Comparison of ENCODE assay signal across 8 cellular contexts in the genomic region with DNA sequence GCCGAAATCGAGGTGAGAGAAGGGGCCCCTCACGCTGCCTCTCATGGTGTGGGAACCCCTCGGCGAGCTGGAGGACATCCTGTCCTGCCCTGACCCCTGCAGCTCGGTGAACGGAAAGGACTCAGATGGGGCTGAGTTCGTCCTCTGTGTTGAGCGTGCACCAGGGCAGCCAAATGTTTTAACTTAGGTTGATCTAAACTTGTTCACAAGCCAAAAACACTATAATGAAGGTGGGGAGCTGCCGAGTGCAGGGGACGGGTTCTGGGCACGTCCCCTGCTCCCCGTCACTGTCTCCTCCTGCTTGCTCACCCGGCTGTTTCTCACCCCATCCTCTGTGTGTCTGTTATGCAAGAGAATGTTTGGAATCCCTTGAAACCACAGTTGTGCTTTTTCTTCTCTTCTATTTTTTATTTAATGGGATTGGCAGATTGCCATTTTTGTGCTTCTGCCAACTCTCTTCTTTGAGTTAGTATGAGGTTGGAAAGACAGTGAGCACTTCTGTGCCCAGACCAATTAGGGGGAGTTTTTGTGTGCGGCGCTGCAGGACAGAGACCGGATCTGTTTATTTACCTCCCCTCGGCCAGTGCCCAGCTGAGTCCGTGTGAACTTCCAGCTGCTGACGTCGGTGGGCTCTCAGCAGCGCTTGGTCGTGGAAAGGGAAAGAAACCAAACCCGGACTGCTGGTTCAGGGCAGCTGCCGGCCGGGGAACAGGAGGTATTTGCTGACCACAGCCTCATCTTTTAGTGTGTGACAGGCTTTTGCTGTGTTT.
DNase-seq lines count a peak whose midpoint lies in the region; ATAC-seq, FAIRE-seq and TF ChIP-seq lines count a peak whose summit lies in the region.

No MANE protein-coding gene starts in this region.

- H3K27me3 ChIP-seq in CD4-positive, CD25-positive, alpha-beta regulatory T cell (ENCODE audit: control insufficient read depth, insufficient read depth, low read length): no peaks in the 10 kb centered on the region
- H3K27me3 ChIP-seq in stomach smooth muscle (ENCODE audit: control insufficient read depth in 1 of 2, insufficient read depth in 2 of 2, low read length in 2 of 2): no peaks in the 10 kb centered on the region

- H3K27ac Mint-ChIP-seq in CD4-positive, CD25-positive, alpha-beta regulatory T cell: peak overlapping the region in 2 of 3 donors; percentile 53 to 85
- H3K27ac Mint-ChIP-seq in brain: peak overlapping the region; percentile 8 to 88 (median 66)
- no peak overlapping the region for H3K27ac Mint-ChIP-seq in activated T-helper 1 cell treated with anti-CD3 and anti-CD28 coated beads, Interleukin-12 subunit alpha, Interleukin-12 subunit beta, Interleukin-2, Interleukin-4 antibody, amounts not matched to agents 30 ng/mL and 10 ng/mL and 1 ng/mL, durations not matched to agents 14 hours and 24 hours and 36 hours

- intact Hi-C loops in kidney (cut with DNase I): no loop called here
- intact Hi-C loops in activated T-helper 1 cell treated with anti-CD3 and anti-CD28 coated beads, Interleukin-12 subunit alpha, Interleukin-12 subunit beta, Interleukin-2, Interleukin-4 antibody, amounts not matched to agents 30 ng/mL and 10 ng/mL and 1 ng/mL, durations not matched to agents 14 hours and 24 hours and 36 hours (cut with micrococcal nuclease): no loop called here

- H3K9ac ChIP-seq in kidney (ENCODE audit: low read length in 2 of 2) (peak overlapping the region in 1 of 2 donors; percentile 44), stomach smooth muscle (ENCODE audit: low read length in 2 of 2) (peak overlapping the region; percentile 47 to 68)

- no peak overlapping the region for H3K4me3 Mint-ChIP-seq in CD4-positive, CD25-positive, alpha-beta regulatory T cell
- H3K4me3 Mint-ChIP-seq in brain: peak overlapping the region in 4 of 5 experiments; percentile 21 to 60 (median 39)
- H3K4me3 Mint-ChIP-seq in activated T-helper 1 cell treated with anti-CD3 and anti-CD28 coated beads, Interleukin-12 subunit alpha, Interleukin-12 subunit beta, Interleukin-2, Interleukin-4 antibody, amounts not matched to agents 30 ng/mL and 10 ng/mL and 1 ng/mL, durations not matched to agents 14 hours and 24 hours and 36 hours: no peak overlapping the region

- DNase-seq in CD4-positive, CD25-positive, alpha-beta regulatory T cell: no peak
- DNase-seq in NCI-H146 treated with DMSO at 0.1 percent for 48 hours (lab: John Stamatoyannopoulos, UW; ENCODE audit: unreplicated experiment) (peak; percentile 32), kidney (peak; percentile 89), activated gamma-delta T cell (lab: John Stamatoyannopoulos, UW) (no peak)
- DNase-seq in stimulated activated CD4-positive, alpha-beta T cell treated with anti-CD3 and anti-CD28 coated beads, Interleukin-4, amount 100 ng/mL, for 24 hours: no peak
- DNase-seq in activated T-helper 1 cell treated with anti-CD3 and anti-CD28 coated beads, Interleukin-12 subunit alpha, Interleukin-12 subunit beta, Interleukin-2, Interleukin-4 antibody, amounts not matched to agents 30 ng/mL and 10 ng/mL and 1 ng/mL, durations not matched to agents 14 hours and 24 hours and 36 hours (ENCODE audit: low spot score): no peak

- H3K4me1 ChIP-seq in CD4-positive, CD25-positive, alpha-beta regulatory T cell (ENCODE audit: control insufficient read depth, insufficient read depth, low read length, poor library complexity, severe bottlenecking): no peaks in the 10 kb centered on the region
- H3K4me1 ChIP-seq in kidney (ENCODE audit: control insufficient read depth in 1 of 2, insufficient read depth in 1 of 2, low read depth in 1 of 2, low read length in 2 of 2) (peaks cover 27 to 29% of the 10 kb centered on the region in 2 donors), stomach smooth muscle (ENCODE audit: control insufficient read depth, insufficient read depth, low read length) (peaks cover 38% of the 10 kb centered on the region)

- TF ChIP-seq CTCF in brain (conservative IDR thresholded peaks at IDR 0.05) (no peak), kidney (IDR thresholded peaks at IDR 0.05; ENCODE audit: borderline replicate concordance, extremely low read depth, insufficient read depth) (no peak)

- H3K27me3 Mint-ChIP-seq in CD4-positive, CD25-positive, alpha-beta regulatory T cell: no peaks in the 10 kb centered on the region
- no peaks in the 10 kb centered on the region for H3K27me3 Mint-ChIP-seq in brain
- H3K27me3 Mint-ChIP-seq in activated T-helper 1 cell treated with anti-CD3 and anti-CD28 coated beads, Interleukin-12 subunit alpha, Interleukin-12 subunit beta, Interleukin-2, Interleukin-4 antibody, amounts not matched to agents 30 ng/mL and 10 ng/mL and 1 ng/mL, durations not matched to agents 14 hours and 24 hours and 36 hours (ENCODE audit: insufficient read depth): no peaks in the 10 kb centered on the region

- no peak for ATAC-seq in CD4-positive, CD25-positive, alpha-beta regulatory T cell (ENCODE audit: low read depth in 2 of 2)

- H3K36me3 ChIP-seq in CD4-positive, CD25-positive, alpha-beta regulatory T cell (ENCODE audit: control insufficient read depth, insufficient read depth, low read length): peaks cover 76% of the 10 kb centered on the region
- H3K36me3 ChIP-seq in kidney (ENCODE audit: control insufficient read depth in 1 of 2, insufficient read depth in 2 of 2, low read length in 2 of 2) (peaks cover 0 to 4% of the 10 kb centered on the region in 2 donors), stomach smooth muscle (ENCODE audit: control insufficient read depth in 2 of 2, insufficient read depth in 2 of 2, low read length in 2 of 2) (peaks cover 10 to 25% of the 10 kb centered on the region in 2 donors)

- H3K36me3 Mint-ChIP-seq in CD4-positive, CD25-positive, alpha-beta regulatory T cell: peaks cover 32% of the 10 kb centered on the region
- peaks cover 62% of the 10 kb centered on the region for H3K36me3 Mint-ChIP-seq in brain
- H3K36me3 Mint-ChIP-seq in activated T-helper 1 cell treated with anti-CD3 and anti-CD28 coated beads, Interleukin-12 subunit alpha, Interleukin-12 subunit beta, Interleukin-2, Interleukin-4 antibody, amounts not matched to agents 30 ng/mL and 10 ng/mL and 1 ng/mL, durations not matched to agents 14 hours and 24 hours and 36 hours (ENCODE audit: low read depth): peaks cover 50% of the 10 kb centered on the region

- H3K9me3 Mint-ChIP-seq in CD4-positive, CD25-positive, alpha-beta regulatory T cell: no peaks in the 10 kb centered on the region
- no peaks in the 10 kb centered on the region for H3K9me3 Mint-ChIP-seq in brain
- H3K9me3 Mint-ChIP-seq in activated T-helper 1 cell treated with anti-CD3 and anti-CD28 coated beads, Interleukin-12 subunit alpha, Interleukin-12 subunit beta, Interleukin-2, Interleukin-4 antibody, amounts not matched to agents 30 ng/mL and 10 ng/mL and 1 ng/mL, durations not matched to agents 14 hours and 24 hours and 36 hours: no peaks in the 10 kb centered on the region

- no peak overlapping the region for H3K4me3 ChIP-seq in CD4-positive, CD25-positive, alpha-beta regulatory T cell (ENCODE audit: low read depth, low read length)
- peak overlapping the region; percentile 29 to 36 for H3K4me3 ChIP-seq in kidney (ENCODE audit: low read length in 2 of 2)
- peak overlapping the region; percentile 9 to 71 for H3K4me3 ChIP-seq in stomach smooth muscle (ENCODE audit: low read length in 2 of 2)

- no peak overlapping the region for H3K27ac ChIP-seq in CD4-positive, CD25-positive, alpha-beta regulatory T cell (ENCODE audit: insufficient read depth, low read length, poor library complexity, severe bottlenecking)
- H3K27ac ChIP-seq in kidney (ENCODE audit: low read depth in 2 of 2, low read length in 2 of 2) (peak overlapping the region; percentile 70 to 86), stomach smooth muscle (ENCODE audit: low read length) (peak overlapping the region; percentile 79)

- peaks cover 0 to 2% (median 0%) of the 10 kb centered on the region in 4 donors for H3K4me1 Mint-ChIP-seq in CD4-positive, CD25-positive, alpha-beta regulatory T cell
- H3K4me1 Mint-ChIP-seq in brain: peaks cover 81% of the 10 kb centered on the region
- peaks cover 9% of the 10 kb centered on the region for H3K4me1 Mint-ChIP-seq in activated T-helper 1 cell treated with anti-CD3 and anti-CD28 coated beads, Interleukin-12 subunit alpha, Interleukin-12 subunit beta, Interleukin-2, Interleukin-4 antibody, amounts not matched to agents 30 ng/mL and 10 ng/mL and 1 ng/mL, durations not matched to agents 14 hours and 24 hours and 36 hours (ENCODE audit: low read depth)

- H3K9me3 ChIP-seq in CD4-positive, CD25-positive, alpha-beta regulatory T cell (ENCODE audit: control insufficient read depth in 2 of 2, low read length in 2 of 2): no peaks in the 10 kb centered on the region
- H3K9me3 ChIP-seq in kidney (ENCODE audit: control insufficient read depth in 1 of 2, low read length in 2 of 2) (no peaks in the 10 kb centered on the region), stomach smooth muscle (ENCODE audit: control insufficient read depth in 2 of 2, low read length in 2 of 2) (no peaks in the 10 kb centered on the region)

- peak; percentile 83 for FAIRE-seq in kidney (lab: Jason Lieb, UNC)

Comparison
In these comparisons a context has a peak if more than half of its experiments do, and no peak if none do; other contexts are left out.
1. DNase-seq: peak in NCI-H146 treated with DMSO at 0.1 percent for 48 hours (single experiment) and kidney (single experiment); none in CD4-positive, CD25-positive, alpha-beta regulatory T cell (0 of 3), stimulated activated CD4-positive, alpha-beta T cell treated with anti-CD3 and anti-CD28 coated beads, Interleukin-4, amount 100 ng/mL, for 24 hours (single experiment), activated gamma-delta T cell (single experiment) and activated T-helper 1 cell treated with anti-CD3 and anti-CD28 coated beads, Interleukin-12 subunit alpha, Interleukin-12 subunit beta, Interleukin-2, Interleukin-4 antibody, amounts not matched to agents 30 ng/mL and 10 ng/mL and 1 ng/mL, durations not matched to agents 14 hours and 24 hours and 36 hours (single experiment).
2. H3K4me3 Mint-ChIP-seq: peak in brain (4 of 5); none in CD4-positive, CD25-positive, alpha-beta regulatory T cell (0 of 4) and activated T-helper 1 cell treated with anti-CD3 and anti-CD28 coated beads, Interleukin-12 subunit alpha, Interleukin-12 subunit beta, Interleukin-2, Interleukin-4 antibody, amounts not matched to agents 30 ng/mL and 10 ng/mL and 1 ng/mL, durations not matched to agents 14 hours and 24 hours and 36 hours (single experiment).